Comparison of ENCODE assay signal across 8 cellular contexts in the genomic region with DNA sequence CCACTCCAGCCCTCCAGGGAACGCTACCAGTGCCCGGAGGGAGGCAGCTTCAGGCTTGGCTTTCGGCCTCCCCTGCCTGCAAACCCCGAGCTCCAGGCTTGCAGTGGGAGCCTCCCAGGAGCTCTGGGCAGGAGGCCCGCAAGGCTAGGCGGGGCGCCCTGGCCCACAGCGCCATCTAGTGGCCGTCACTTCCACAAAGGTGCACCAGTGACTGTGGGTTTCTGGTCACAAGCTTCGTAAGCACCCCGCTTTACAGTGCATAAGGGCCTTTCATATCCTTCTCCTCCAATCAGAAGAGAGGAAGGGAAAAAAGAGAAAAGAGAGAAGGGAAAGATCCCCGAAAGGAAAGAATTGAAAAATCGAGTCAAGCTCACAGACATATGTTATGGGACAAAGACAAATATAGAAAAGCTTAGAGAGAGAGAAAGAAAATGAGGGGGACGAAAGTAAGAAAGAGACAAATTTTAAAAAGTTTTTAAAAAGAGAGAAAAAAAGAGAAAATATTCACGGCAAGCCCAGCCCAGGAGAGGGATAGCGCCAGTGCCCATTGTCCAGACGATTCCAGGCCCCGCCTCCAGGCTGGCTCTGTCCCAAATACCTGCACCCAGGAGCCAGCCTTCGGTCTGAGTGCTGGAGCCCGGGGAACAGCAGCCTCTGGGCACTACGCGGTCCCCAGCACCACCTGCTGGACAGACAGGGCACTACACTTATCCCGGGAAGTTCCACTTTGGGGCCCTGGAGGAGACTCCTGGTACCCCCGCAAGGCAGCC.
A peak's percentile ranks its signal among the peaks of the same experiment; 100 is the strongest.
DNase-seq lines count a peak whose midpoint lies in the region; ATAC-seq and TF ChIP-seq lines count a peak whose summit lies in the region.

No MANE protein-coding gene starts in this region.

- peak overlapping the region in 1 of 2 donors; percentile 3 for H3K4me3 ChIP-seq in left lung

- peak; percentile 73 to 74 for TF ChIP-seq CTCF in left lung (IDR thresholded peaks at IDR 0.05)

- peaks cover 0 to 34% of the 10 kb centered on the region in 2 donors for H3K36me3 ChIP-seq in left lung

- peaks cover 3 to 20% of the 10 kb centered on the region in 2 donors for H3K4me1 ChIP-seq in left lung

- intact Hi-C loops in left lung (cut with DNase I) = loop anchor here in 1 of 2 donors (5.0 kb wide), 1 partner anchor 958 kb away; no protein-coding TSS in a partner anchor

- peaks cover 0 to 10% of the 10 kb centered on the region in 2 donors for H3K27me3 ChIP-seq in left lung

- DNase-seq in DMS114 treated with DMSO at 0.1 percent for 48 hours (lab: John Stamatoyannopoulos, UW; ENCODE audit: unreplicated experiment) (peak; percentile 51), NCI-H524 treated with DMSO at 0.1 percent for 48 hours (lab: John Stamatoyannopoulos, UW) (peak; percentile 31), dermis blood vessel endothelial cell (peak; percentile 92), left lung (peak; percentile 82 to 93)
- peak; percentile 70 for DNase-seq in activated CD4-positive, alpha-beta T cell treated with anti-CD3 and anti-CD28 coated beads, Interleukin-2, amount 50 U/mL, for 1 hour
- peak; percentile 79 to 86 for DNase-seq in stimulated activated CD4-positive, alpha-beta T cell treated with anti-CD3 and anti-CD28 coated beads, Interleukin-2, amount 100 ng/mL, for 24 hours

- no peaks in the 10 kb centered on the region for H3K9me3 ChIP-seq in left lung

- ATAC-seq in HG03280 (IDR thresholded peaks at IDR 0.05; ENCODE audit: unreplicated experiment) = peak; percentile 61
- peak; percentile 98 for ATAC-seq in left lung
- no peak for ATAC-seq in HG03565 (IDR thresholded peaks at IDR 0.05; ENCODE audit: unreplicated experiment)

- no peak overlapping the region for H3K27ac ChIP-seq in left lung

Comparison
In these comparisons a context has a peak if more than half of its experiments do, and no peak if none do; other contexts are left out.
1. DNase-seq: peak in every context shown above with its lines; median percentile 92 in dermis blood vessel endothelial cell; 88 in left lung; 82 in stimulated activated CD4-positive, alpha-beta T cell treated with anti-CD3 and anti-CD28 coated beads, Interleukin-2, amount 100 ng/mL, for 24 hours; 70 in activated CD4-positive, alpha-beta T cell treated with anti-CD3 and anti-CD28 coated beads, Interleukin-2, amount 50 U/mL, for 1 hour; 51 in DMS114 treated with DMSO at 0.1 percent for 48 hours; 31 in NCI-H524 treated with DMSO at 0.1 percent for 48 hours.